ENCODE assay signal across 23 cellular contexts in the genomic region with DNA sequence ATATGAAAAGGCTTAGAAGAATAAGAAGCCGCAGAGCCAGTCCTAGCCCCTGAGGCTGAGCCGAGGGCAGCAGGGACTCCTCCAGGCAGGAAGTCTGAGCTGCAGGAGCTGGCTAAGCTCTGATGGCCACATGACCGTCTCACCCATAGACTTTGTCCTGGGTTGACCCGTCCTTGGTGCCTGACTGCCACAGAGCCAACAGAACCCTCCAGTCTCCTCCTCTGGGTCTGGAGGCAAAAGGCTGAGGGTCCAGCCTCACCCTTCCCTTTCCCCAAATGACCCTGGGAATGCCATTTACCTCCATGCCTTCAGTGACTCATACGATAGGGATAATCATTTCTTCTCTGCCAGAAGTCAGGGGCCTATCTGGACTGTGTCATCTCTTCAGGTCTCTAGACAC. TPM values are rescaled to one million over a fixed set of nuclear protein-coding genes. Genes with fewer than 3 reads are reported as not detected.
A peak's percentile ranks its signal among the peaks of the same experiment; 100 is the strongest.
DNase-seq lines count a peak whose midpoint lies in the region; ATAC-seq, FAIRE-seq and TF ChIP-seq lines count a peak whose summit lies in the region.
"Had no signal": no experiment of that assay in that cellular context is flagged by ENCODE, and none has a peak within 500 bp of the region (broad histone marks: within the 10 kb centered on the region; RNA-seq: fewer than 3 reads in every experiment).

No MANE protein-coding gene starts in this region.

- no peak for ATAC-seq in HCT116
- ATAC-seq: Panc1 had no signal

- H2BK120ac ChIP-seq in mesendoderm (ENCODE audit: low read depth, low read length), result no peak overlapping the region

- H3K27ac Mint-ChIP-seq in activated naive CD4-positive, alpha-beta T cell treated with anti-CD3 and anti-CD28 coated beads, Interleukin-2, amount 10 ng/mL, durations not matched to agents 7 days and 5 days, result no peak overlapping the region
- H3K27ac Mint-ChIP-seq: CD4-positive, CD25-positive, alpha-beta regulatory T cell; HFFc6 had no signal

- no peak overlapping the region for H2BK15ac ChIP-seq in mesendoderm (replicated peaks; ENCODE audit: low read depth)

- no TSS peak for BruUV-seq in HCT116 (replicated peaks; lab: Mats Ljungman, UMichigan)

- intact Hi-C loops in HCT116 (cut with micrococcal nuclease) (no loop called here), ascending aorta (cut with DNase I) (no loop called here)

- RAD21 ChIA-PET in HCT116 (lab: Charles Lee; ENCODE audit: low non-redundant PET in 1 of 2, low total read pairs in 2 of 2, uncharacterized antibody in 2 of 2, unreplicated experiment in 2 of 2), result no interaction called here

- TF ChIP-seq RAD21 in HCT116 (IDR thresholded peaks at IDR 0.05; ENCODE audit: low read depth), result no peak

- H3K9me3 ChIP-seq in HCT116 (ENCODE audit: control insufficient read depth in 1 of 2, insufficient read depth in 1 of 2, low read depth in 1 of 2, low read length in 2 of 2) (no peaks in the 10 kb centered on the region), ascending aorta (no peaks in the 10 kb centered on the region)

- no peak overlapping the region for H4K8ac ChIP-seq in mesendoderm (ENCODE audit: low read depth, low read length)

- H3K4me1 ChIP-seq in HCT116 (ENCODE audit: control insufficient read depth in 1 of 2, insufficient read depth in 2 of 2, low read length in 2 of 2) (peaks cover 5 to 13% of the 10 kb centered on the region in 2 experiments; a peak in 3 of 4 replicates), mesendoderm (ENCODE audit: control insufficient read depth, low read depth, low read length) (peaks cover 2% of the 10 kb centered on the region), ascending aorta (no peaks in the 10 kb centered on the region)

- H3K4me1 Mint-ChIP-seq in activated naive CD4-positive, alpha-beta T cell treated with anti-CD3 and anti-CD28 coated beads, Interleukin-2, amount 10 ng/mL, durations not matched to agents 7 days and 5 days, result no peaks in the 10 kb centered on the region
- H3K4me1 Mint-ChIP-seq: CD4-positive, CD25-positive, alpha-beta regulatory T cell had no signal

- H3K79me1 ChIP-seq in mesendoderm (ENCODE audit: low read length), result no peaks in the 10 kb centered on the region

- H3K9ac ChIP-seq in HCT116 (ENCODE audit: low read length), result no peak overlapping the region
- no peak overlapping the region for H3K9ac ChIP-seq in mesendoderm (ENCODE audit: low read length)

- H2BK5ac ChIP-seq in mesendoderm (ENCODE audit: low read length), result no peak overlapping the region

- no peak overlapping the region for H3K4me3 Mint-ChIP-seq in activated naive CD4-positive, alpha-beta T cell treated with anti-CD3 and anti-CD28 coated beads, Interleukin-2, amount 10 ng/mL, durations not matched to agents 7 days and 5 days
- H3K4me3 Mint-ChIP-seq: CD4-positive, CD25-positive, alpha-beta regulatory T cell; HFFc6 had no signal

- H3K56ac ChIP-seq in mesendoderm (ENCODE audit: low read length), result no peak overlapping the region

- H3K79me2 ChIP-seq in HCT116 (ENCODE audit: insufficient read depth, low read length) (no peaks in the 10 kb centered on the region), mesendoderm (ENCODE audit: control insufficient read depth, insufficient read depth, low read length) (no peaks in the 10 kb centered on the region)

- H3K27me3 ChIP-seq in HCT116 (ENCODE audit: insufficient read depth, low read length) (no peaks in the 10 kb centered on the region), mesendoderm (ENCODE audit: insufficient read depth, low read length, poor library complexity) (no peaks in the 10 kb centered on the region), ascending aorta (no peaks in the 10 kb centered on the region)

- H3K9me2 ChIP-seq in HCT116 (ENCODE audit: insufficient read depth), result no peaks in the 10 kb centered on the region

- H3K36me3 ChIP-seq in HCT116 (ENCODE audit: control insufficient read depth in 1 of 2, insufficient read depth in 2 of 2, low read length in 2 of 2) (no peaks in the 10 kb centered on the region), mesendoderm (ENCODE audit: control insufficient read depth, insufficient read depth, low read length) (no peaks in the 10 kb centered on the region), ascending aorta (no peaks in the 10 kb centered on the region)

- TF ChIP-seq CTCF in HCT116 (IDR thresholded peaks at IDR 0.05 in 2 of 3, conservative IDR thresholded peaks at IDR 0.05 in 1 of 3; ENCODE audit: borderline replicate concordance in 1 of 3, insufficient read depth in 1 of 3, low read depth in 2 of 3, low read length in 2 of 3) (no peak), fibroblast of villous mesenchyme (IDR thresholded peaks at IDR 0.05; ENCODE audit: insufficient read depth, low read depth, low read length) (no peak), ascending aorta (IDR thresholded peaks at IDR 0.05) (no peak)

- no peak for TF ChIP-seq POLR2A in HCT116 (IDR thresholded peaks at IDR 0.05; ENCODE audit: borderline replicate concordance, extremely low read depth, insufficient read depth, insufficient read length)

- no peak overlapping the region for H3K4ac ChIP-seq in mesendoderm (ENCODE audit: low read depth, low read length)

- H3K27ac ChIP-seq in HCT116 (ENCODE audit: low read depth, low read length), result no peak overlapping the region
- H3K27ac ChIP-seq in mesendoderm (ENCODE audit: low read depth, low read length), result no peak overlapping the region
- no peak overlapping the region for H3K27ac ChIP-seq in ascending aorta
- H3K27ac ChIP-seq: SK-N-MC had no signal

- no peak overlapping the region for H2AFZ ChIP-seq in HCT116 (ENCODE audit: low read depth, low read length, poor library complexity, severe bottlenecking)

- H3K18ac ChIP-seq in mesendoderm (ENCODE audit: low read length), result no peak overlapping the region

- H3K4me2 ChIP-seq in HCT116 (ENCODE audit: low read length) (peak overlapping the region; percentile 19; the same call in 1 of the 2 replicates), mesendoderm (ENCODE audit: low read length) (no peak overlapping the region)

- no peaks in the 10 kb centered on the region for H3K9me3 Mint-ChIP-seq in activated naive CD4-positive, alpha-beta T cell treated with anti-CD3 and anti-CD28 coated beads, Interleukin-2, amount 10 ng/mL, durations not matched to agents 7 days and 5 days
- H3K9me3 Mint-ChIP-seq: HFFc6 had no signal

- peaks cover 44% of the 10 kb centered on the region for H3K27me3 Mint-ChIP-seq in activated naive CD4-positive, alpha-beta T cell treated with anti-CD3 and anti-CD28 coated beads, Interleukin-2, amount 10 ng/mL, durations not matched to agents 7 days and 5 days
- H3K27me3 Mint-ChIP-seq: CD4-positive, CD25-positive, alpha-beta regulatory T cell had no signal

- no peak overlapping the region for H2AK5ac ChIP-seq in mesendoderm (ENCODE audit: low read length)

- H4K5ac ChIP-seq in mesendoderm (ENCODE audit: low read length), result no peak overlapping the region

- H3K4me3 ChIP-seq in HCT116 (replicated peaks in 1 of 2; ENCODE audit: low read depth in 1 of 2, low read length in 2 of 2) (no peak overlapping the region), fibroblast of villous mesenchyme (ENCODE audit: low read depth, low read length) (no peak overlapping the region), mesendoderm (ENCODE audit: low read length) (no peak overlapping the region), ascending aorta (no peak overlapping the region)
- H3K4me3 ChIP-seq: SK-N-MC had no signal

- H3K23ac ChIP-seq in mesendoderm (ENCODE audit: low read length), result no peak overlapping the region

- DNase-seq in HCT116 (ENCODE audit: low read depth, low spot score) (no peak), fibroblast of villous mesenchyme (ENCODE audit: low read depth) (peak; percentile 1), mesendoderm (peak; percentile 11), urothelium cell line (ENCODE audit: low spot score) (peak; percentile 27), NCI-H1105 (lab: John Stamatoyannopoulos, UW) (no peak), ascending aorta (ENCODE audit: low spot score in 2 of 2) (no peak)
- DNase-seq in activated naive CD4-positive, alpha-beta T cell treated with anti-CD3 and anti-CD28 coated beads, Interleukin-2, amount 10 ng/mL, durations not matched to agents 7 days and 5 days, result no peak
- DNase-seq: Calu3; CD4-positive, CD25-positive, alpha-beta regulatory T cell; GOT3; HFFc6; IMR-90; Kasumi-1; MM.1S; NCI-H1092 treated with DMSO at 0.1 percent for 48 hours; NCI-H1694 treated with DMSO at 0.1 percent for 48 hours; NCI-H2107; NCI-H2227 treated with DMSO at 0.1 percent for 48 hours; NCI-H524 treated with DMSO at 0.1 percent for 48 hours had no signal

- CTCF ChIA-PET in HCT116 (lab: Charles Lee), result no interaction called here
- CTCF ChIA-PET in activated naive CD4-positive, alpha-beta T cell treated with anti-CD3 and anti-CD28 coated beads, Interleukin-2, amount 10 ng/mL, durations not matched to agents 7 days and 5 days (lab: Charles Lee), result no interaction called here

- POLR2A ChIA-PET in HCT116 (lab: Charles Lee), result no interaction called here

- H3K36me3 Mint-ChIP-seq in activated naive CD4-positive, alpha-beta T cell treated with anti-CD3 and anti-CD28 coated beads, Interleukin-2, amount 10 ng/mL, durations not matched to agents 7 days and 5 days, result no peaks in the 10 kb centered on the region
- H3K36me3 Mint-ChIP-seq: CD4-positive, CD25-positive, alpha-beta regulatory T cell had no signal

- H4K20me1 ChIP-seq in HCT116 (ENCODE audit: insufficient read depth), result no peaks in the 10 kb centered on the region

- no CpG with 5 or more reads among the region's 5 CpGs for WGBS in mesendoderm (ENCODE audit: extremely low coverage, insufficient coverage, low lambda C conversion rate)

- FAIRE-seq in urothelium cell line (lab: Jason Lieb, UNC), result no peak
- FAIRE-seq: G401.6 had no signal

RNA-seq across cellular contexts. Expression of a gene that starts 1.5 kb away (rescaled TPM):
- total RNA-seq in HCT116 (2021; ENCODE audit: unreplicated experiment), result not detected
- not detected in 2 replicates for polyA plus RNA-seq in HCT116 (2012)
- not detected in 2 replicates for total RNA-seq in fibroblast of villous mesenchyme
- not detected for polyA plus RNA-seq in mesendoderm (2013, experiment 1 of 2)
- not detected for polyA plus RNA-seq in mesendoderm (2013, experiment 2 of 2)
- not detected for total RNA-seq in ascending aorta
- total RNA-seq: Calu3; CD4-positive, CD25-positive, alpha-beta regulatory T cell; HFFc6; HT-29; IMR-90 had no signal
- polyA plus RNA-seq: CD4-positive, CD25-positive, alpha-beta regulatory T cell; IMR-90 had no signal

RNA-seq across cellular contexts. Expression of a gene that starts 22.2 kb away (rescaled TPM):
- total RNA-seq in HCT116 (2021; ENCODE audit: unreplicated experiment), result not detected
- not detected in 2 replicates for polyA plus RNA-seq in HCT116 (2012)
- total RNA-seq in fibroblast of villous mesenchyme, result not detected in 2 replicates
- polyA plus RNA-seq in mesendoderm (2013, experiment 1 of 2), result not detected
- polyA plus RNA-seq in mesendoderm (2013, experiment 2 of 2), result not detected
- not detected for total RNA-seq in ascending aorta
- total RNA-seq: Calu3; CD4-positive, CD25-positive, alpha-beta regulatory T cell; HFFc6; HT-29; IMR-90 had no signal
- polyA plus RNA-seq: CD4-positive, CD25-positive, alpha-beta regulatory T cell; IMR-90 had no signal

RNA-seq across cellular contexts. Expression of a gene that starts 31.3 kb away (rescaled TPM):
- 0.44 TPM for total RNA-seq in HCT116 (2021; ENCODE audit: unreplicated experiment)
- 0.25 TPM in 1 of 2 replicates, not detected in the other for polyA plus RNA-seq in HCT116 (2012)
- total RNA-seq in fibroblast of villous mesenchyme, result under 0.01 and 0.32 TPM in 2 replicates
- polyA plus RNA-seq in mesendoderm (2013, experiment 1 of 2), result 0.04 TPM
- 0.03 TPM for polyA plus RNA-seq in mesendoderm (2013, experiment 2 of 2)
- 1.6 TPM for total RNA-seq in ascending aorta
- total RNA-seq: CD4-positive, CD25-positive, alpha-beta regulatory T cell; HFFc6; HT-29; IMR-90 had no signal
- polyA plus RNA-seq: CD4-positive, CD25-positive, alpha-beta regulatory T cell; IMR-90 had no signal

RNA-seq across cellular contexts. Expression of a gene that starts 49.8 kb away (rescaled TPM):
- total RNA-seq in HCT116 (2021; ENCODE audit: unreplicated experiment), result 0.17 TPM
- polyA plus RNA-seq in HCT116 (2012), result 0.02 TPM in 1 of 2 replicates, not detected in the other
- total RNA-seq in fibroblast of villous mesenchyme, result not detected in 2 replicates
- not detected for polyA plus RNA-seq in mesendoderm (2013, experiment 1 of 2)
- not detected for polyA plus RNA-seq in mesendoderm (2013, experiment 2 of 2)
- total RNA-seq in ascending aorta, result not detected
- total RNA-seq: Calu3, HFFc6, HT-29, IMR-90 had no signal
- polyA plus RNA-seq: IMR-90 had no signal

RNA-seq across cellular contexts. Expression of a gene that starts 58.4 kb away (rescaled TPM):
- total RNA-seq in HCT116 (2021; ENCODE audit: unreplicated experiment), result 0.66 TPM
- polyA plus RNA-seq in HCT116 (2012), result 0.61 and 0.90 TPM in 2 replicates
- total RNA-seq in fibroblast of villous mesenchyme, result not detected in 2 replicates
- not detected for polyA plus RNA-seq in mesendoderm (2013, experiment 1 of 2)
- polyA plus RNA-seq in mesendoderm (2013, experiment 2 of 2), result not detected
- 3.4 TPM for total RNA-seq in ascending aorta
- total RNA-seq: CD4-positive, CD25-positive, alpha-beta regulatory T cell; HFFc6; HT-29; IMR-90 had no signal
- polyA plus RNA-seq: CD4-positive, CD25-positive, alpha-beta regulatory T cell; IMR-90 had no signal

Comparison
In these comparisons a context has a peak if more than half of its experiments do, and no peak if none do; other contexts are left out.
1. DNase-seq: peak in fibroblast of villous mesenchyme (single experiment), mesendoderm (single experiment) and urothelium cell line (single experiment); none in HCT116 (single experiment), NCI-H1105 (single experiment), activated naive CD4-positive, alpha-beta T cell treated with anti-CD3 and anti-CD28 coated beads, Interleukin-2, amount 10 ng/mL, durations not matched to agents 7 days and 5 days (single experiment) and ascending aorta (0 of 2).